ENCODE assay signal across 1 cellular context in genomic region chr7:100983451-100984187, GRCh38.
A peak's percentile ranks its signal among the peaks of the same experiment; 100 is the strongest.
TF ChIP-seq lines count a peak whose summit lies in the region.

No MANE protein-coding gene starts in this region.

TF ChIP-seq in A549, 52 proteins besides CTCF, POLR2A, EP300 and RAD21:
- TF ChIP-seq MAZ (IDR thresholded peaks at IDR 0.05; ENCODE audit: borderline replicate concordance, low read depth, low read length) (no peak), PHF8 (IDR thresholded peaks at IDR 0.05; ENCODE audit: borderline replicate concordance, low read depth) (no peak), RFX5 (IDR thresholded peaks at IDR 0.05) (peak; percentile 89; the same call in 1 of the 2 replicates), MAFK (IDR thresholded peaks at IDR 0.05; ENCODE audit: partially characterized antibody) (peak; percentile 23), GATA3 (IDR thresholded peaks at IDR 0.05; ENCODE audit: borderline replicate concordance) (peak; percentile 37; the same call in 1 of the 2 replicates), ZNF302 (CRISPR knock-in tag; IDR thresholded peaks at IDR 0.05) (no peak), FOSL2 (IDR thresholded peaks at IDR 0.05) (no peak), FOSL2 (CRISPR knock-in tag; IDR thresholded peaks at IDR 0.05) (peak; percentile 56), ZFP36 (IDR thresholded peaks at IDR 0.05; ENCODE audit: borderline replicate concordance, partially characterized antibody) (peak; percentile 97)
